9 cellular contexts compared by ENCODE assay signal in genomic region chr7:155467846-155468821, GRCh38. TPM values are rescaled to one million over a fixed set of nuclear protein-coding genes. Genes with fewer than 3 reads are reported as not detected.
DNase-seq lines count a peak whose midpoint lies in the region; ATAC-seq and TF ChIP-seq lines count a peak whose summit lies in the region.
"Had no signal": no experiment of that assay in that cellular context is flagged by ENCODE, and none has a peak within 500 bp of the region (broad histone marks: within the 10 kb centered on the region; RNA-seq: fewer than 3 reads in every experiment).

No MANE protein-coding gene starts in this region.

- DNase-seq in GM13977 (ENCODE audit: low spot score) (peak; percentile 69), NCI-H1105 treated with DMSO at 0.1 percent for 48 hours (lab: John Stamatoyannopoulos, UW) (peak; percentile 75), right cardiac atrium (no peak), kidney glomerular epithelial cell (lab: John Stamatoyannopoulos, UW) (no peak)
- DNase-seq: activated CD4-positive, alpha-beta T cell treated with anti-CD3 and anti-CD28 coated beads for 1 hour; NCI-H510A treated with DMSO at 0.1 percent for 48 hours had no signal

- intact Hi-C loops in right cardiac atrium (cut with DNase I): no loop called here

- ATAC-seq in right cardiac atrium: peak; percentile 12 to 54
- ATAC-seq in HG03280 (IDR thresholded peaks at IDR 0.05; ENCODE audit: unreplicated experiment): no peak
- ATAC-seq in GM18511 (IDR thresholded peaks at IDR 0.05; ENCODE audit: unreplicated experiment): no peak

- no peaks in the 10 kb centered on the region for H3K27me3 ChIP-seq in right cardiac atrium (ENCODE audit: control insufficient read depth, insufficient read depth)
- H3K27me3 ChIP-seq in skeletal muscle satellite cell (ENCODE audit: control insufficient read depth, insufficient read depth, low read length): peaks cover 95% of the 10 kb centered on the region

- TF ChIP-seq CTCF in GM13977 (IDR thresholded peaks at IDR 0.05; ENCODE audit: extremely low read depth, insufficient read depth, missing control alignments): no peak

- H3K4me3 ChIP-seq in right cardiac atrium (ENCODE audit: low read length) (peak overlapping the region; percentile 8), skeletal muscle satellite cell (ENCODE audit: low read length) (no peak overlapping the region)

- no peak overlapping the region for H3K27ac ChIP-seq in right cardiac atrium (ENCODE audit: low read length)

- in situ Hi-C loops in GM13977 (cut with MboI; ENCODE audit: low pct_unique_long_range_greater_than_20kb, low sequenced_read_pairs, unreplicated experiment): loop anchor here (25.0 kb wide), 1 partner anchor 1544 kb away; the partner anchor contains the start of gene MNX1

- WGBS in right cardiac atrium: 2% methylated on average over 70 of the region's 70 CpGs

- H3K4me1 ChIP-seq in right cardiac atrium (ENCODE audit: control insufficient read depth, insufficient read depth, low read length) (no peaks in the 10 kb centered on the region), skeletal muscle satellite cell (ENCODE audit: control insufficient read depth, insufficient read depth, low read length) (peaks cover 3% of the 10 kb centered on the region)

- H3K36me3 ChIP-seq in skeletal muscle satellite cell (ENCODE audit: insufficient read depth, low read length): no peaks in the 10 kb centered on the region

- no peaks in the 10 kb centered on the region for H3K9me3 ChIP-seq in right cardiac atrium (ENCODE audit: control insufficient read depth, low read length)
- no peaks in the 10 kb centered on the region for H3K9me3 ChIP-seq in skeletal muscle satellite cell (replicated peaks; ENCODE audit: low read length)

- no peak overlapping the region for H3K9ac ChIP-seq in skeletal muscle satellite cell (ENCODE audit: low read depth, low read length)

- peak overlapping the region; percentile 31 for H3K4me2 ChIP-seq in skeletal muscle satellite cell (ENCODE audit: low read length)

RNA-seq across cellular contexts. Expression of gene EN2, which starts 10.2 kb away (rescaled TPM):
- total RNA-seq in right cardiac atrium: under 1 TPM in 2 of 4 donors, not detected in 2; 0.11 to 0.35 TPM
- polyA plus RNA-seq in right cardiac atrium: 0.16 TPM
- total RNA-seq in skeletal muscle satellite cell (2012; rRNA removed): not detected in 2 replicates

Comparison
In these comparisons a context has a peak if more than half of its experiments do, and no peak if none do; other contexts are left out.
1. DNase-seq: peak in GM13977 (single experiment) and NCI-H1105 treated with DMSO at 0.1 percent for 48 hours (single experiment); none in right cardiac atrium (0 of 3) and kidney glomerular epithelial cell (single experiment).
2. ATAC-seq: peak in right cardiac atrium (2 of 2); none in HG03280 (single experiment) and GM18511 (single experiment).